ENCODE assay signal across 1 cellular context in genomic region chr10:69629897-69630650, GRCh38.
TF ChIP-seq lines count a peak whose summit lies in the region.

Gene FAM241B (plus strand): TSS chr10:69630247. CDS start chr10:69631744, 1,497 bp downstream.

TF ChIP-seq in HepG2, 621 proteins besides CTCF, POLR2A, EP300 and RAD21 (continued from another document):
- peak; percentile 59 for TF ChIP-seq HOXA3 (CRISPR knock-in tag; IDR thresholded peaks at IDR 0.05)
- TF ChIP-seq ZFY (CRISPR knock-in tag; IDR thresholded peaks at IDR 0.05): peak; percentile 68
- 0 out of 2 replicates have a peak, but pooled peaks have one; percentile 34 for TF ChIP-seq ZNF800 (CRISPR knock-in tag; IDR thresholded peaks at IDR 0.05)
- TF ChIP-seq MIXL1 (CRISPR knock-in tag; IDR thresholded peaks at IDR 0.05): no peak
- TF ChIP-seq ZFX (CRISPR knock-in tag; IDR thresholded peaks at IDR 0.05; ENCODE audit: low read depth): peak; percentile 29; the same call in 1 of the 2 replicates
- 0 out of 2 replicates have a peak, but pooled peaks have one; percentile 37 for TF ChIP-seq CCDC6 (CRISPR knock-in tag; IDR thresholded peaks at IDR 0.05)
- no peak for TF ChIP-seq DDIT3 (CRISPR knock-in tag; IDR thresholded peaks at IDR 0.05)
- 0 out of 2 replicates have a peak, but pooled peaks have one; percentile 48 for TF ChIP-seq ATF7-NPFF (CRISPR knock-in tag; IDR thresholded peaks at IDR 0.05; ENCODE audit: low read depth)
- 0 out of 2 replicates have a peak, but pooled peaks have one; percentile 52 for TF ChIP-seq ZNF574 (CRISPR knock-in tag; IDR thresholded peaks at IDR 0.05)
- TF ChIP-seq DMTF1 (CRISPR knock-in tag; IDR thresholded peaks at IDR 0.05): no peak
- peak; percentile 63 for TF ChIP-seq ZNF687 (CRISPR knock-in tag; IDR thresholded peaks at IDR 0.05)
- TF ChIP-seq ZNF761 (CRISPR knock-in tag; conservative IDR thresholded peaks at IDR 0.05): no peak
- TF ChIP-seq THAP9 (CRISPR knock-in tag; IDR thresholded peaks at IDR 0.05; ENCODE audit: borderline replicate concordance): no peak
- 0 out of 2 replicates have a peak, but pooled peaks have one; percentile 31 for TF ChIP-seq POGZ (CRISPR knock-in tag; IDR thresholded peaks at IDR 0.05)
- peak; percentile 82 for TF ChIP-seq GABPB1 (CRISPR knock-in tag; IDR thresholded peaks at IDR 0.05)
- TF ChIP-seq UBTF (CRISPR knock-in tag; IDR thresholded peaks at IDR 0.05): peak; percentile 35; the same call in 1 of the 2 replicates
- TF ChIP-seq GABPA (IDR thresholded peaks at IDR 0.05; ENCODE audit: low read depth, low read length): 0 out of 2 replicates have a peak, but pooled peaks have one; percentile 30
- TF ChIP-seq GABPA (CRISPR knock-in tag; IDR thresholded peaks at IDR 0.05; ENCODE audit: low read depth): peak; percentile 45
- no peak for TF ChIP-seq ZNF879 (CRISPR knock-in tag; IDR thresholded peaks at IDR 0.05)
- TF ChIP-seq IKZF1 (IDR thresholded peaks at IDR 0.05): no peak
- no peak for TF ChIP-seq NRL (CRISPR knock-in tag; IDR thresholded peaks at IDR 0.05; ENCODE audit: borderline replicate concordance)
- no peak for TF ChIP-seq ZNF251 (CRISPR knock-in tag; IDR thresholded peaks at IDR 0.05)
- no peak for TF ChIP-seq ATRX (CRISPR knock-in tag; IDR thresholded peaks at IDR 0.05; ENCODE audit: borderline replicate concordance)
- TF ChIP-seq HNRNPLL (IDR thresholded peaks at IDR 0.05; ENCODE audit: low read depth, low read length, poor library complexity, severe bottlenecking): peak; percentile 39
- TF ChIP-seq HMGXB4 (CRISPR knock-in tag; IDR thresholded peaks at IDR 0.05; ENCODE audit: borderline replicate concordance in 1 of 2, low read depth in 1 of 2): peak; percentile 36 to 76; a peak in 3 of 4 replicates
- 0 out of 2 replicates have a peak, but pooled peaks have one; percentile 34 for TF ChIP-seq TFDP1 (CRISPR knock-in tag; IDR thresholded peaks at IDR 0.05; ENCODE audit: borderline replicate concordance)
- TF ChIP-seq THAP11 (CRISPR knock-in tag; IDR thresholded peaks at IDR 0.05): no peak
- TF ChIP-seq TFDP2 (CRISPR knock-in tag; IDR thresholded peaks at IDR 0.05): 0 out of 2 replicates have a peak, but pooled peaks have one; percentile 29
- TF ChIP-seq ZNF543 (CRISPR knock-in tag; IDR thresholded peaks at IDR 0.05): no peak
TF ChIP-seq in HepG2: peak in this region for 31.
